ENCODE assay signal across 8 cellular contexts in the genomic region with DNA sequence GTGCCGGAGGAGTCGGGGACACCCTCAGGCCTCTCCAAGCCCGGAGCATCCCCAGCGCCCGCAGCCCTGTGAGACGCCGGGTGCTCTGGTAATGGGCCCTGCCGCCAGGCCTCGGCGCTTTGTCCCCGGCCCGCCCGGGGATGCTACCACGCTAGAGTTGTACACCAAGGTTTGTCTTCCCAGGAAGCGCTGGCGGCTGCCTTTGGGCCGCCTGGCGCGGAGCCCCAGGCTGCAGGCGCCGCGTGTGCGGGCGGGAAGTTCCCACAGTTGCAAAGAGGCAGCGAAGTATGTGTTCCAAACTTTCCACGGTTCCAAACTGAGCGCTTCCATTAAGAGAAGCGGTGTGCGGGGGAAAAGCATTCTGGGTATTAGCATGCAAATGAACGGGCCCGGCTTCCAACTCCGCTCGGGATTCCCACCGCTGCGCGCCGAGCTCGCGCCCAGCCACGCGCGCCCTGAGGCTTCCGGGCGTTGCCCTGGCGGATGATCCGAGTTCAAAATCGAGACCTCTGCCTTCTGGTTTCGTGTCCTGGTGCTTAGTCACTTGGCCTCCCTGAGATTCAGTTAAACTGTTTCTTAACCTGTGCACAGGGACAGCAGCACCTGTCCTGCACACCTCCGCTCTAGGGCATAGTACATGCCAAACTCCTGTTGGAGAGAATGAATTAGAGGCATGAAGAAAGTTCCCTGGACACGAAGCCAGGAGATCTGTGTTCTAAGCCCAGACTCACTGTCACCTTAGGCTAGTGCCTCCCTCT. TPM values are rescaled to one million over a fixed set of nuclear protein-coding genes. Genes with fewer than 3 reads are reported as not detected.
A peak's percentile ranks its signal among the peaks of the same experiment; 100 is the strongest.
DNase-seq lines count a peak whose midpoint lies in the region; ATAC-seq and TF ChIP-seq lines count a peak whose summit lies in the region.

No MANE protein-coding gene starts in this region.

- no peaks in the 10 kb centered on the region for H3K27me3 ChIP-seq in DND-41 (ENCODE audit: insufficient read depth, low read length, poor library complexity)
- no peaks in the 10 kb centered on the region for H3K27me3 ChIP-seq in foreskin keratinocyte
- H3K27me3 ChIP-seq in suprapubic skin = no peaks in the 10 kb centered on the region

- H3K36me3 ChIP-seq in DND-41 (ENCODE audit: insufficient read depth, low read length) (peaks cover 33% of the 10 kb centered on the region), suprapubic skin (peaks cover 3% of the 10 kb centered on the region)

- peaks cover 47% of the 10 kb centered on the region for H3K4me1 Mint-ChIP-seq in neural crest cell

- H2AFZ ChIP-seq in DND-41 (ENCODE audit: low read depth, low read length) = peak overlapping the region; percentile 92

- H3K9me3 Mint-ChIP-seq in neural crest cell = no peaks in the 10 kb centered on the region

- H4K20me1 ChIP-seq in DND-41 (ENCODE audit: insufficient read depth, low read length) = peaks cover 33% of the 10 kb centered on the region

- no peaks in the 10 kb centered on the region for H3K9me3 ChIP-seq in DND-41 (ENCODE audit: insufficient read depth, low read length, severe bottlenecking)
- no peaks in the 10 kb centered on the region for H3K9me3 ChIP-seq in suprapubic skin

- H3K4me2 ChIP-seq in DND-41 (ENCODE audit: insufficient read depth, low read length) = peak overlapping the region; percentile 83

- H3K79me2 ChIP-seq in DND-41 (ENCODE audit: insufficient read depth, low read length) = peaks cover 51% of the 10 kb centered on the region

- H3K4me3 ChIP-seq in DND-41 (ENCODE audit: low read depth in 1 of 2, low read length in 2 of 2) (peak overlapping the region; percentile 76 to 88), suprapubic skin (peak overlapping the region; percentile 74)
- H3K4me3 ChIP-seq in Jurkat, Clone E6-1 (ENCODE audit: low read length) = peak overlapping the region; percentile 86

- H3K27ac Mint-ChIP-seq in neural crest cell (ENCODE audit: unreplicated experiment) = peak overlapping the region; percentile 98

- WGBS in suprapubic skin = 2% methylated on average over 22 of the region's 50 CpGs

- ATAC-seq in DND-41 (ENCODE audit: insufficient read depth, low read depth) (peak; percentile 56), foreskin keratinocyte (peak; percentile 52), GM18909 (IDR thresholded peaks at IDR 0.05; ENCODE audit: poor library complexity, unreplicated experiment) (no peak)

- H3K27me3 Mint-ChIP-seq in neural crest cell (ENCODE audit: low read depth) = peaks cover 5% of the 10 kb centered on the region

- TF ChIP-seq POLR2A in suprapubic skin (IDR thresholded peaks at IDR 0.05) = no peak

- TF ChIP-seq EP300 in suprapubic skin (IDR thresholded peaks at IDR 0.05) = no peak

- H3K4me1 ChIP-seq in DND-41 (ENCODE audit: insufficient read depth, low read length) (peaks cover 41% of the 10 kb centered on the region), foreskin keratinocyte (peaks cover 8% of the 10 kb centered on the region), suprapubic skin (peaks cover 45% of the 10 kb centered on the region)

- peak overlapping the region; percentile 97 for H3K27ac ChIP-seq in DND-41 (ENCODE audit: low read length)
- H3K27ac ChIP-seq in foreskin keratinocyte = no peak overlapping the region
- H3K27ac ChIP-seq in suprapubic skin = peak overlapping the region; percentile 90

- peak; percentile 80 for DNase-seq in DND-41
- DNase-seq in Jurkat, Clone E6-1 (ENCODE audit: low read depth, low spot score) = peak; percentile 61
- DNase-seq in SHP77 (lab: John Stamatoyannopoulos, UW) = peak; percentile 51 to 70
- DNase-seq in activated naive CD4-positive, alpha-beta T cell (lab: John Stamatoyannopoulos, UW) = peak in 3 of 4 experiments; percentile 28 to 42 (median 32)
- peak in 1 of 2 donors; percentile 80 for DNase-seq in foreskin keratinocyte
- DNase-seq in neural crest cell (ENCODE audit: low read depth, low spot score) = peak; percentile 55
- peak; percentile 83 to 87 for DNase-seq in suprapubic skin (ENCODE audit: low spot score in 2 of 2)

- peak overlapping the region; percentile 94 for H3K4me3 Mint-ChIP-seq in neural crest cell

- H3K36me3 Mint-ChIP-seq in neural crest cell (ENCODE audit: low read depth) = peaks cover 5% of the 10 kb centered on the region

- TF ChIP-seq CTCF in DND-41 (IDR thresholded peaks at IDR 0.05; ENCODE audit: borderline replicate concordance, extremely low read depth, low read length, poor library complexity, severe bottlenecking) = no peak
- peak; percentile 1 for TF ChIP-seq CTCF in foreskin keratinocyte (conservative IDR thresholded peaks at IDR 0.05)
- no peak for TF ChIP-seq CTCF in neural crest cell (conservative IDR thresholded peaks at IDR 0.05)
- TF ChIP-seq CTCF in suprapubic skin (IDR thresholded peaks at IDR 0.05) = no peak

- peak overlapping the region; percentile 99 for H3K9ac ChIP-seq in DND-41 (ENCODE audit: low read depth, low read length)

RNA-seq across cellular contexts. Expression of gene PATZ1, which starts 1.3 kb away (rescaled TPM):
- 26.3 TPM for polyA plus RNA-seq in Jurkat, Clone E6-1 (2012; ENCODE audit: insufficient read depth, insufficient read length)
- 11.8 and 12.2 TPM in 2 replicates for total RNA-seq in foreskin keratinocyte
- polyA plus RNA-seq in foreskin keratinocyte = 9.2 and 10.0 TPM in 2 replicates
- 104 and 105 TPM in 2 replicates for total RNA-seq in neural crest cell
- 10 to 100 TPM; 11.8 to 23.3 (median 14.6) TPM for total RNA-seq in suprapubic skin

RNA-seq across cellular contexts. Expression of gene DRG1, which starts 52.0 kb away (rescaled TPM):
- polyA plus RNA-seq in Jurkat, Clone E6-1 (2012; ENCODE audit: insufficient read depth, insufficient read length) = 185 TPM
- total RNA-seq in foreskin keratinocyte = 67.1 and 67.7 TPM in 2 replicates
- 75.5 and 77.8 TPM in 2 replicates for polyA plus RNA-seq in foreskin keratinocyte
- total RNA-seq in neural crest cell = 80.5 and 84.1 TPM in 2 replicates
- 10 to 100 TPM; 53.8 to 61.8 (median 55.0) TPM for total RNA-seq in suprapubic skin

RNA-seq across cellular contexts. Expression of gene PIK3IP1, which starts 55.1 kb away (rescaled TPM):
- polyA plus RNA-seq in Jurkat, Clone E6-1 (2012; ENCODE audit: insufficient read depth, insufficient read length) = 2.4 TPM
- total RNA-seq in foreskin keratinocyte = 6.1 and 11.9 TPM in 2 replicates
- 4.6 and 8.6 TPM in 2 replicates for polyA plus RNA-seq in foreskin keratinocyte
- 1.8 and 2.3 TPM in 2 replicates for total RNA-seq in neural crest cell
- total RNA-seq in suprapubic skin = 100 to 1,000 TPM in 1 of 4 donors, 10 to 100 TPM in 3; 40.7 to 126 (median 64.4) TPM
